In genomic region chr3:4504340-4505261, GRCh38 we compare ENCODE assay signal across 8 cellular contexts. TPM values are rescaled to one million over a fixed set of nuclear protein-coding genes. Genes with fewer than 3 reads are reported as not detected.
A peak's percentile ranks its signal among the peaks of the same experiment; 100 is the strongest.
DNase-seq lines count a peak whose midpoint lies in the region; ATAC-seq and TF ChIP-seq lines count a peak whose summit lies in the region.

No MANE protein-coding gene starts in this region.

- CTCF ChIA-PET in activated CD4-positive, alpha-beta memory T cell treated with anti-CD3 and anti-CD28 coated beads, Interleukin-2, amount 10 ng/mL, durations not matched to agents 7 days and 5 days (lab: Charles Lee), result interaction anchor here (0.6 to 3.1 kb wide), 5 partner anchors 11 to 154 kb away, joined by 3 to 16 read pairs (median 3); partner anchors contain the start of gene ITPR1

- intact Hi-C loops in heart right ventricle (cut with DNase I), result loop anchor here in 1 of 10 donors (10.0 kb wide), 1 partner anchor 80 kb away; no protein-coding TSS in a partner anchor

- H3K27me3 Mint-ChIP-seq in activated CD4-positive, alpha-beta memory T cell treated with anti-CD3 and anti-CD28 coated beads, Interleukin-2, amount 10 ng/mL, durations not matched to agents 7 days and 5 days, result no peaks in the 10 kb centered on the region

- no peaks in the 10 kb centered on the region for H3K9me3 Mint-ChIP-seq in activated CD4-positive, alpha-beta memory T cell treated with anti-CD3 and anti-CD28 coated beads, Interleukin-2, amount 10 ng/mL, durations not matched to agents 7 days and 5 days

- POLR2A ChIA-PET in activated CD4-positive, alpha-beta memory T cell treated with anti-CD3 and anti-CD28 coated beads, Interleukin-2, amount 10 ng/mL, durations not matched to agents 7 days and 5 days (lab: Charles Lee), result interaction anchor here (0.6 to 6.2 kb wide), 5 partner anchors 11 to 154 kb away, joined by 3 to 93 read pairs (median 4); partner anchors contain the start of gene ITPR1

- no peak for TF ChIP-seq CTCF in BE2C (IDR thresholded peaks at IDR 0.05; ENCODE audit: low read depth, low read length)
- TF ChIP-seq CTCF in heart right ventricle (IDR thresholded peaks at IDR 0.05), result no peak
- TF ChIP-seq CTCF in suprapubic skin (IDR thresholded peaks at IDR 0.05), result no peak
- no peak for TF ChIP-seq CTCF in GM20000 (IDR thresholded peaks at IDR 0.05; ENCODE audit: extremely low read depth, missing control alignments)

- H3K4me1 ChIP-seq in BE2C, result peaks cover 29% of the 10 kb centered on the region
- peaks cover 2 to 60% (median 27%) of the 10 kb centered on the region in 9 donors for H3K4me1 ChIP-seq in heart right ventricle
- peaks cover 9% of the 10 kb centered on the region for H3K4me1 ChIP-seq in suprapubic skin

- H3K27me3 ChIP-seq in BE2C (no peaks in the 10 kb centered on the region), heart right ventricle (no peaks in the 10 kb centered on the region), suprapubic skin (no peaks in the 10 kb centered on the region)

- H3K27ac ChIP-seq in KOPT-K1 (ENCODE audit: low read depth, low read length, poor library complexity, severe bottlenecking), result peak overlapping the region; percentile 68
- peak overlapping the region in 9 of 10 donors; percentile 42 to 85 (median 51) for H3K27ac ChIP-seq in heart right ventricle
- no peak overlapping the region for H3K27ac ChIP-seq in suprapubic skin

- H3K9me3 ChIP-seq in BE2C (no peaks in the 10 kb centered on the region), KOPT-K1 (ENCODE audit: insufficient read depth, low read length, poor library complexity, severe bottlenecking) (no peaks in the 10 kb centered on the region), heart right ventricle (no peaks in the 10 kb centered on the region), suprapubic skin (no peaks in the 10 kb centered on the region)

- peaks cover 50% of the 10 kb centered on the region for H3K4me1 Mint-ChIP-seq in activated CD4-positive, alpha-beta memory T cell treated with anti-CD3 and anti-CD28 coated beads, Interleukin-2, amount 10 ng/mL, durations not matched to agents 7 days and 5 days

- H3K4me3 ChIP-seq in BE2C (ENCODE audit: low read depth, low read length), result peak overlapping the region; percentile 37
- peak overlapping the region in 7 of 10 donors; percentile 12 to 35 (median 26) for H3K4me3 ChIP-seq in heart right ventricle
- peak overlapping the region; percentile 24 for H3K4me3 ChIP-seq in suprapubic skin

- peak; percentile 54 for DNase-seq in BE2C
- peak; percentile 31 for DNase-seq in activated CD4-positive, alpha-beta memory T cell treated with anti-CD3 and anti-CD28 coated beads, Interleukin-2, amount 10 ng/mL, durations not matched to agents 7 days and 5 days
- no peak for DNase-seq in heart right ventricle
- no peak for DNase-seq in suprapubic skin (ENCODE audit: low spot score in 2 of 2)
- DNase-seq in GM20000 (ENCODE audit: low spot score), result no peak

- H3K4me3 Mint-ChIP-seq in activated CD4-positive, alpha-beta memory T cell treated with anti-CD3 and anti-CD28 coated beads, Interleukin-2, amount 10 ng/mL, durations not matched to agents 7 days and 5 days, result peak overlapping the region; percentile 78

- no peak for TF ChIP-seq POLR2A in suprapubic skin (IDR thresholded peaks at IDR 0.05)

- H3K36me3 ChIP-seq in BE2C (peaks cover 23% of the 10 kb centered on the region), KOPT-K1 (ENCODE audit: insufficient read depth, low read length) (0 out of 2 replicates have a peak, but pooled peaks cover 12% of the 10 kb centered on the region), heart right ventricle (peaks cover 0 to 30% (median 0%) of the 10 kb centered on the region in 9 donors), suprapubic skin (no peaks in the 10 kb centered on the region)

- peak overlapping the region; percentile 90 for H3K27ac Mint-ChIP-seq in activated CD4-positive, alpha-beta memory T cell treated with anti-CD3 and anti-CD28 coated beads, Interleukin-2, amount 10 ng/mL, durations not matched to agents 7 days and 5 days

- peaks cover 38% of the 10 kb centered on the region for H3K36me3 Mint-ChIP-seq in activated CD4-positive, alpha-beta memory T cell treated with anti-CD3 and anti-CD28 coated beads, Interleukin-2, amount 10 ng/mL, durations not matched to agents 7 days and 5 days (ENCODE audit: low read depth)

- no peak for TF ChIP-seq EP300 in suprapubic skin (IDR thresholded peaks at IDR 0.05)

- 46 to 47% methylated on average over 14 of the region's 14 CpGs for WGBS in heart right ventricle, 2 donors
- 27% methylated on average over 13 of the region's 14 CpGs for WGBS in suprapubic skin

- ATAC-seq in heart right ventricle (peak in 7 of 8 donors; percentile 11 to 70 (median 49)), GM21529 (IDR thresholded peaks at IDR 0.05; ENCODE audit: unreplicated experiment) (no peak), HG03565 (IDR thresholded peaks at IDR 0.05; ENCODE audit: unreplicated experiment) (no peak)

RNA-seq across cellular contexts. Expression of gene ITPR1, which starts 11.5 kb away (rescaled TPM):
- 37.1 TPM for polyA plus RNA-seq in BE2C (2012; ENCODE audit: insufficient read depth, insufficient read length, low read depth)
- total RNA-seq in activated CD4-positive, alpha-beta memory T cell treated with anti-CD3 and anti-CD28 coated beads, Interleukin-2, amount 10 ng/mL, durations not matched to agents 7 days and 5 days, result 10 to 100 TPM; 59.6 to 64.3 TPM
- total RNA-seq in heart right ventricle (10 to 100 TPM; 15.0 to 40.3 (median 19.1) TPM), suprapubic skin (10 to 100 TPM; 14.7 to 45.1 (median 21.0) TPM)
- 10 to 100 TPM in 1 of 2 donors, 1 to 10 TPM in 1; 9.7 to 12.9 TPM for polyA plus RNA-seq in heart right ventricle

RNA-seq across cellular contexts. Expression of gene SUMF1, which starts 37.5 kb away (rescaled TPM):
- 2.4 TPM for polyA plus RNA-seq in BE2C (2012; ENCODE audit: insufficient read depth, insufficient read length, low read depth)
- total RNA-seq in activated CD4-positive, alpha-beta memory T cell treated with anti-CD3 and anti-CD28 coated beads, Interleukin-2, amount 10 ng/mL, durations not matched to agents 7 days and 5 days, result 1 to 10 TPM; 7.1 to 7.3 TPM
- total RNA-seq in heart right ventricle (10 to 100 TPM in 4 of 10 donors, 1 to 10 TPM in 6; 6.9 to 15.1 (median 8.9) TPM), suprapubic skin (10 to 100 TPM; 38.9 to 47.3 (median 42.3) TPM)
- 1 to 10 TPM; 3.7 to 9.5 TPM for polyA plus RNA-seq in heart right ventricle

Comparison
In these comparisons a context has a peak if more than half of its experiments do, and no peak if none do; other contexts are left out.
1. DNase-seq: peak in BE2C (single experiment) and activated CD4-positive, alpha-beta memory T cell treated with anti-CD3 and anti-CD28 coated beads, Interleukin-2, amount 10 ng/mL, durations not matched to agents 7 days and 5 days (single experiment); none in heart right ventricle (0 of 2), suprapubic skin (0 of 2) and GM20000 (single experiment).
2. ATAC-seq: peak in heart right ventricle (7 of 8); none in GM21529 (single experiment) and HG03565 (single experiment).
3. Peak in every context shown above with its lines, with median percentiles within 50 percentile points of each other: H3K4me3 ChIP-seq.